8 cellular contexts compared by ENCODE assay signal in genomic region chr17:9238340-9239259, GRCh38.
DNase-seq lines count a peak whose midpoint lies in the region; ATAC-seq and TF ChIP-seq lines count a peak whose summit lies in the region.

No MANE protein-coding gene starts in this region.

- no peaks in the 10 kb centered on the region for H3K36me3 ChIP-seq in CD8-positive, alpha-beta T cell (ENCODE audit: insufficient read depth, low read length)
- H3K36me3 ChIP-seq in sigmoid colon: no peaks in the 10 kb centered on the region

- intact Hi-C loops in CD8-positive, alpha-beta T cell (cut with DNase I, micrococcal nuclease): no loop called here
- intact Hi-C loops in sigmoid colon (cut with DNase I): loop anchor here (2.0 to 5.0 kb wide), 2 partner anchors 121 to 236 kb away; no protein-coding TSS in a partner anchor
- intact Hi-C loops in head of caudate nucleus (cut with DNase I): no loop called here

- peaks cover 15% of the 10 kb centered on the region for H3K4me1 ChIP-seq in CD8-positive, alpha-beta T cell (ENCODE audit: insufficient read depth, low read length)
- H3K4me1 ChIP-seq in sigmoid colon: peaks cover 3 to 46% (median 41%) of the 10 kb centered on the region in 4 donors

- TF ChIP-seq POLR2A in sigmoid colon (IDR thresholded peaks at IDR 0.05): no peak

- H3K27ac ChIP-seq in CD8-positive, alpha-beta T cell (ENCODE audit: low read depth, low read length): no peak overlapping the region
- peak overlapping the region; percentile 92 to 96 (median 95) for H3K27ac ChIP-seq in sigmoid colon

- POLR2A ChIA-PET in CD8-positive, alpha-beta T cell (lab: Charles Lee): no interaction called here
- POLR2A ChIA-PET in T-cell (lab: Charles Lee): no interaction called here

- no peak for ATAC-seq in CD8-positive, alpha-beta T cell
- ATAC-seq in T-cell (replicated peaks in 1 of 4) (no peak), left lobe of liver (no peak)

- no peaks in the 10 kb centered on the region for H3K9me3 ChIP-seq in CD8-positive, alpha-beta T cell (ENCODE audit: low read length)
- H3K9me3 ChIP-seq in sigmoid colon: no peaks in the 10 kb centered on the region

- DNase-seq in CD8-positive, alpha-beta T cell: no peak
- no peak for DNase-seq in T-cell
- peak; percentile 3 for DNase-seq in glutamatergic neuron
- DNase-seq in sigmoid colon: peak; percentile 61
- DNase-seq in NCI-H187 (lab: John Stamatoyannopoulos, UW): no peak
- DNase-seq in dedifferentiated amniotic fluid mesenchymal stem cell (ENCODE audit: extremely low spot score): no peak
- DNase-seq in head of caudate nucleus: no peak
- DNase-seq in left lobe of liver (ENCODE audit: low spot score): no peak

- no peaks in the 10 kb centered on the region for H3K27me3 ChIP-seq in CD8-positive, alpha-beta T cell (ENCODE audit: insufficient read depth, low read length)
- H3K27me3 ChIP-seq in sigmoid colon: no peaks in the 10 kb centered on the region

- peak overlapping the region; percentile 83 for H3K4me3 Mint-ChIP-seq in CD8-positive, alpha-beta T cell
- H3K4me3 Mint-ChIP-seq in T-cell (peak overlapping the region; percentile 75 to 81 (median 81)), glutamatergic neuron (ENCODE audit: unreplicated experiment) (peak overlapping the region; percentile 46)

- no peak overlapping the region for H3K27ac Mint-ChIP-seq in CD8-positive, alpha-beta T cell
- H3K27ac Mint-ChIP-seq in T-cell (peak overlapping the region in 1 of 2 donors; percentile 28), glutamatergic neuron (ENCODE audit: unreplicated experiment) (peak overlapping the region; percentile 33)

- H3K4me1 Mint-ChIP-seq in CD8-positive, alpha-beta T cell (ENCODE audit: low read depth): peaks cover 13% of the 10 kb centered on the region
- H3K4me1 Mint-ChIP-seq in T-cell: peaks cover 12 to 19% (median 15%) of the 10 kb centered on the region in 3 donors
- H3K4me1 Mint-ChIP-seq in glutamatergic neuron (ENCODE audit: low read depth, unreplicated experiment): peaks cover 10% of the 10 kb centered on the region

- no peaks in the 10 kb centered on the region for H3K27me3 Mint-ChIP-seq in CD8-positive, alpha-beta T cell (ENCODE audit: low read depth)
- H3K27me3 Mint-ChIP-seq in T-cell (peaks cover 3 to 6% of the 10 kb centered on the region in 2 donors), glutamatergic neuron (ENCODE audit: unreplicated experiment) (peaks cover 10% of the 10 kb centered on the region)

- 81 to 88% methylated on average over 13 of the region's 13 CpGs for WGBS in sigmoid colon, 2 donors

- H3K9me3 Mint-ChIP-seq in CD8-positive, alpha-beta T cell: no peaks in the 10 kb centered on the region
- H3K9me3 Mint-ChIP-seq in T-cell (no peaks in the 10 kb centered on the region), glutamatergic neuron (ENCODE audit: unreplicated experiment) (peaks cover 3% of the 10 kb centered on the region)

- no peak for TF ChIP-seq EP300 in sigmoid colon (IDR thresholded peaks at IDR 0.05)

- H3K36me3 Mint-ChIP-seq in CD8-positive, alpha-beta T cell: no peaks in the 10 kb centered on the region
- no peaks in the 10 kb centered on the region for H3K36me3 Mint-ChIP-seq in T-cell
- H3K36me3 Mint-ChIP-seq in glutamatergic neuron (ENCODE audit: unreplicated experiment): peaks cover 5% of the 10 kb centered on the region

- no peak for TF ChIP-seq CTCF in CD8-positive, alpha-beta T cell (IDR thresholded peaks at IDR 0.05)
- TF ChIP-seq CTCF in glutamatergic neuron (IDR thresholded peaks at IDR 0.05; ENCODE audit: partially characterized antibody, unreplicated experiment) (no peak), sigmoid colon (IDR thresholded peaks at IDR 0.05) (no peak)

- CTCF ChIA-PET in CD8-positive, alpha-beta T cell (lab: Charles Lee): no interaction called here
- CTCF ChIA-PET in T-cell (lab: Charles Lee): no interaction called here

- H3K4me3 ChIP-seq in CD8-positive, alpha-beta T cell (ENCODE audit: low read depth, low read length): no peak overlapping the region
- peak overlapping the region in 1 of 4 donors; percentile 53 for H3K4me3 ChIP-seq in sigmoid colon

Comparison
In these comparisons a context has a peak if more than half of its experiments do, and no peak if none do; other contexts are left out.
1. DNase-seq: peak in glutamatergic neuron (single experiment) and sigmoid colon (single experiment); none in CD8-positive, alpha-beta T cell (0 of 7), T-cell (0 of 34), NCI-H187 (0 of 2), dedifferentiated amniotic fluid mesenchymal stem cell (single experiment), head of caudate nucleus (0 of 42) and left lobe of liver (single experiment).
2. Peak in every context shown above with its lines, with median percentiles within 50 percentile points of each other: H3K4me3 Mint-ChIP-seq.